1 cellular context compared by ENCODE assay signal in genomic region chr19:8307965-8308866, GRCh38.
TF ChIP-seq lines count a peak whose summit lies in the region.

CD320 (minus strand) TSS chr19:8308358; CDS start chr19:8308290, 68 bp downstream.

TF ChIP-seq in HepG2, 621 proteins besides CTCF, POLR2A, EP300 and RAD21 (continued from another document and continues in another):
- TF ChIP-seq ZBTB49 (CRISPR knock-in tag; IDR thresholded peaks at IDR 0.05; ENCODE audit: borderline replicate concordance), result no peak
- TF ChIP-seq ZBTB3 (CRISPR knock-in tag; IDR thresholded peaks at IDR 0.05; ENCODE audit: borderline replicate concordance, low read depth), result no peak
- no peak for TF ChIP-seq NBN (conservative IDR thresholded peaks at IDR 0.05)
- TF ChIP-seq ZNF737 (CRISPR knock-in tag; IDR thresholded peaks at IDR 0.05; ENCODE audit: borderline replicate concordance), result no peak
- TF ChIP-seq AKNA (CRISPR knock-in tag; IDR thresholded peaks at IDR 0.05; ENCODE audit: borderline replicate concordance), result no peak; the same call in none of the 2 replicates
- TF ChIP-seq NFRKB (IDR thresholded peaks at IDR 0.05), result no peak
- TF ChIP-seq KAT8 (CRISPR knock-in tag; IDR thresholded peaks at IDR 0.05), result no peak; the same call in none of the 2 replicates
- peak; percentile 41; the same call in 1 of the 2 replicates for TF ChIP-seq ZNF30 (CRISPR knock-in tag; IDR thresholded peaks at IDR 0.05)
- peak; percentile 98 for TF ChIP-seq ARHGAP35 (CRISPR knock-in tag; IDR thresholded peaks at IDR 0.05; ENCODE audit: borderline replicate concordance)
- TF ChIP-seq KMT2B (CRISPR knock-in tag; IDR thresholded peaks at IDR 0.05), result peak; percentile 73; the same call in 1 of the 2 replicates
- TF ChIP-seq ZNF460 (CRISPR knock-in tag; IDR thresholded peaks at IDR 0.05; ENCODE audit: borderline replicate concordance), result no peak
- peak; percentile 51; the same call in 1 of the 2 replicates for TF ChIP-seq MYNN (CRISPR knock-in tag; IDR thresholded peaks at IDR 0.05; ENCODE audit: low read depth)
- TF ChIP-seq DNMT3B (CRISPR knock-in tag; conservative IDR thresholded peaks at IDR 0.05), result no peak
- TF ChIP-seq JUNB (CRISPR knock-in tag; IDR thresholded peaks at IDR 0.05; ENCODE audit: borderline replicate concordance), result peak; percentile 65
- no peak; the same call in 1 of the 2 replicates for TF ChIP-seq ZNF451 (CRISPR knock-in tag; IDR thresholded peaks at IDR 0.05)
- peak; percentile 65; the same call in 1 of the 2 replicates for TF ChIP-seq ZBTB2 (CRISPR knock-in tag; IDR thresholded peaks at IDR 0.05; ENCODE audit: low read depth)
- no peak for TF ChIP-seq RBAK (CRISPR knock-in tag; IDR thresholded peaks at IDR 0.05)
- TF ChIP-seq GABPB1 (CRISPR knock-in tag; IDR thresholded peaks at IDR 0.05), result peak; percentile 74; the same call in 1 of the 2 replicates
- TF ChIP-seq RFX5 (IDR thresholded peaks at IDR 0.05; ENCODE audit: low read depth, low read length), result no peak
- TF ChIP-seq ZNF572 (CRISPR knock-in tag; IDR thresholded peaks at IDR 0.05), result no peak
- peak; percentile 96 for TF ChIP-seq ZNF776 (CRISPR knock-in tag; IDR thresholded peaks at IDR 0.05)
- no peak for TF ChIP-seq ATAD3A (CRISPR knock-in tag; IDR thresholded peaks at IDR 0.05)
- TF ChIP-seq CCDC6 (CRISPR knock-in tag; IDR thresholded peaks at IDR 0.05), result peak; percentile 92
- TF ChIP-seq ZSCAN31 (CRISPR knock-in tag; IDR thresholded peaks at IDR 0.05; ENCODE audit: low read depth), result peak; percentile 96
- TF ChIP-seq CHD4 (IDR thresholded peaks at IDR 0.05; ENCODE audit: borderline replicate concordance, low read length), result no peak
- no peak for TF ChIP-seq ZNF530 (CRISPR knock-in tag; IDR thresholded peaks at IDR 0.05; ENCODE audit: low read depth)
- peak; percentile 95; the same call in 1 of the 2 replicates for TF ChIP-seq ZNF253 (CRISPR knock-in tag; IDR thresholded peaks at IDR 0.05; ENCODE audit: borderline replicate concordance)
- no peak for TF ChIP-seq FOXA3 (CRISPR knock-in tag; IDR thresholded peaks at IDR 0.05)
- TF ChIP-seq ZFYVE20 (CRISPR knock-in tag; IDR thresholded peaks at IDR 0.05; ENCODE audit: borderline replicate concordance, low read depth), result peak; percentile 90; the same call in 1 of the 2 replicates
- peak; percentile 43; the same call in 1 of the 2 replicates for TF ChIP-seq KLF15 (CRISPR knock-in tag; IDR thresholded peaks at IDR 0.05; ENCODE audit: borderline replicate concordance)
- peak; percentile 92 for TF ChIP-seq ARNTL (CRISPR knock-in tag; IDR thresholded peaks at IDR 0.05)
- TF ChIP-seq SNRNP70 (IDR thresholded peaks at IDR 0.05; ENCODE audit: low read depth, low read length), result no peak
- TF ChIP-seq SP5 (CRISPR knock-in tag; IDR thresholded peaks at IDR 0.05; ENCODE audit: borderline replicate concordance, low read depth), result peak; percentile 43; the same call in 1 of the 2 replicates
- TF ChIP-seq ZNF569 (CRISPR knock-in tag; IDR thresholded peaks at IDR 0.05; ENCODE audit: borderline replicate concordance), result peak; percentile 74; the same call in 1 of the 2 replicates
- peak; percentile 93; the same call in 1 of the 2 replicates for TF ChIP-seq ZNF142 (CRISPR knock-in tag; IDR thresholded peaks at IDR 0.05)
- no peak; the same call in 1 of the 2 replicates for TF ChIP-seq ZFAT (CRISPR knock-in tag; conservative IDR thresholded peaks at IDR 0.05)
- TF ChIP-seq MED13 (CRISPR knock-in tag; IDR thresholded peaks at IDR 0.05), result peak; percentile 63; the same call in 1 of the 2 replicates
- peak; percentile 86; the same call in 1 of the 2 replicates for TF ChIP-seq ZNF816 (CRISPR knock-in tag; IDR thresholded peaks at IDR 0.05; ENCODE audit: borderline replicate concordance)
- peak; percentile 89 for TF ChIP-seq ZNF274 (CRISPR knock-in tag; IDR thresholded peaks at IDR 0.05)
